Comparison of ENCODE assay signal across 25 cellular contexts in the genomic region with DNA sequence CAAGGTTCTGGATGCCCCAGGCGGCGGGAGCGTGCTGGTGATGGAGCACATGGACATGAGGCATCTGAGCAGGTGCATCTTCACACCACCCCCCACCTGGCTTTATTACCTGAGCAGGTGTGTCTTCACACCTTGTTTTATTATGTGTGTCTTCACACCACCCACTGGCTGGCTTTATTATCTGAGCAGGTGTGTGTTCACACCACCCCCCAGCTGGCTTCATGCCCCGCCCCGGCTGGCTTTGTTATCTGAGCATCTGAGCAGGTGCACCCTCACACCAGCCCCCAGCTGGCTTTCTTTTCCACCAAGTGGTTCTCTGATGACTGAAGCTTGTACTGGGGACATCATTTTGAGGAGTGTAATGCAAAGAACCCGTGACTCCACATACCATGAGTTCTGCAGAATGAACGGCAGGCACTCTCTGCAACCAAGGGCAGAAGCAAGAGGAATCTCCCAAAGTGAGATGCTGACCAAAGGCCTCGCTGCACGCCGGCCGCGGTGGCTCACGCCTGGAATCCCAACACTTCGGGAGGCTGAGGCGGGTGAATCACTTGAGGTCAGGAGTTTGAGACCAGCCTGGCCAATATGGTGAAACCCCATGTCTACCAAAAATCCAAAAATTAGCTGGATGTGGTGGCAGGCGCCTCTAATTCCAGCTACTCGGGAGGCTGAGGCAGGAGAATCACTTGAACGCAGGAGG. TPM values are rescaled to one million over a fixed set of nuclear protein-coding genes. Genes with fewer than 3 reads are reported as not detected.
DNase-seq lines count a peak whose midpoint lies in the region; ATAC-seq and TF ChIP-seq lines count a peak whose summit lies in the region.
"Had no signal": no experiment of that assay in that cellular context is flagged by ENCODE, and none has a peak within 500 bp of the region (broad histone marks: within the 10 kb centered on the region; RNA-seq: fewer than 3 reads in every experiment).

No MANE protein-coding gene starts in this region.

- peaks cover 21% of the 10 kb centered on the region for H3K4me1 ChIP-seq in CD8-positive, alpha-beta memory T cell (ENCODE audit: insufficient read depth, low read length)
- H3K4me1 ChIP-seq: colonic mucosa had no signal

- no peaks in the 10 kb centered on the region for H3K27me3 ChIP-seq in CD8-positive, alpha-beta memory T cell (ENCODE audit: insufficient read depth, low read length, poor library complexity, severe bottlenecking)
- H3K27me3 ChIP-seq: BLaER1, breast epithelium, colonic mucosa, SJCRH30, uterus had no signal

- no peak for ATAC-seq in natural killer cell treated with Interleukin-12 subunit alpha and Interleukin-12 subunit beta and Interleukin-15 and Interleukin-18, amount 100 ng/mL, for 72 hours
- ATAC-seq in natural killer cell (no peak), HG03139 (IDR thresholded peaks at IDR 0.05; ENCODE audit: unreplicated experiment) (no peak)
- ATAC-seq in activated T-helper 17 cell treated with anti-CD3 and anti-CD28 coated beads, Interleukin-2, amount 50 U/mL, for 72 hours (replicated peaks) = no peak
- ATAC-seq: activated T-cell treated with anti-CD3 and anti-CD28 coated beads, Interleukin-2, amount 50 U/mL, for 72 hours; Panc1; sciatic nerve had no signal

- no peak for TF ChIP-seq CTCF in natural killer cell (IDR thresholded peaks at IDR 0.05)

- H3K9me3 Mint-ChIP-seq in natural killer cell treated with Interleukin-12 subunit alpha and Interleukin-12 subunit beta and Interleukin-15 and Interleukin-18, amount 100 ng/mL, for 72 hours = no peaks in the 10 kb centered on the region
- H3K9me3 Mint-ChIP-seq in natural killer cell = no peaks in the 10 kb centered on the region
- H3K9me3 Mint-ChIP-seq in activated T-helper 17 cell treated with anti-CD3 and anti-CD28 coated beads, Interleukin-2, amount 50 U/mL, for 72 hours = no peaks in the 10 kb centered on the region
- H3K9me3 Mint-ChIP-seq in CD8-positive, alpha-beta memory T cell = no peaks in the 10 kb centered on the region
- H3K9me3 Mint-ChIP-seq: activated T-cell treated with anti-CD3 and anti-CD28 coated beads, Interleukin-2, amount 50 U/mL, for 72 hours had no signal

- H3K27ac ChIP-seq in CD8-positive, alpha-beta memory T cell (ENCODE audit: low read depth, low read length) = no peak overlapping the region
- H3K27ac ChIP-seq: BLaER1, breast epithelium, colonic mucosa, parathyroid adenoma, SJCRH30, uterus, VCaP had no signal

- no peaks in the 10 kb centered on the region for H3K27me3 Mint-ChIP-seq in natural killer cell treated with Interleukin-12 subunit alpha and Interleukin-12 subunit beta and Interleukin-15 and Interleukin-18, amount 100 ng/mL, for 72 hours
- H3K27me3 Mint-ChIP-seq in natural killer cell (ENCODE audit: low read depth in 2 of 2) = no peaks in the 10 kb centered on the region
- no peaks in the 10 kb centered on the region for H3K27me3 Mint-ChIP-seq in activated T-helper 17 cell treated with anti-CD3 and anti-CD28 coated beads, Interleukin-2, amount 50 U/mL, for 72 hours
- H3K27me3 Mint-ChIP-seq in CD8-positive, alpha-beta memory T cell = no peaks in the 10 kb centered on the region

- H3K9me3 ChIP-seq in CD8-positive, alpha-beta memory T cell (ENCODE audit: low read length) = no peaks in the 10 kb centered on the region
- H3K9me3 ChIP-seq: BLaER1, breast epithelium, colonic mucosa, SJCRH30, uterus had no signal

- peaks cover 15% of the 10 kb centered on the region for H3K36me3 ChIP-seq in CD8-positive, alpha-beta memory T cell (ENCODE audit: insufficient read depth, low read length)
- H3K36me3 ChIP-seq: colonic mucosa, uterus had no signal

- no peak overlapping the region for H3K4me3 ChIP-seq in CD8-positive, alpha-beta memory T cell (ENCODE audit: low read length)
- H3K4me3 ChIP-seq: breast epithelium, colonic mucosa, SJCRH30, uterus had no signal

- POLR2A ChIA-PET in CD8-positive, alpha-beta memory T cell (lab: Charles Lee) = no interaction called here

- no peaks in the 10 kb centered on the region for H3K36me3 Mint-ChIP-seq in natural killer cell treated with Interleukin-12 subunit alpha and Interleukin-12 subunit beta and Interleukin-15 and Interleukin-18, amount 100 ng/mL, for 72 hours
- peaks cover 5% of the 10 kb centered on the region for H3K36me3 Mint-ChIP-seq in natural killer cell
- peaks cover 50% of the 10 kb centered on the region for H3K36me3 Mint-ChIP-seq in activated T-helper 17 cell treated with anti-CD3 and anti-CD28 coated beads, Interleukin-2, amount 50 U/mL, for 72 hours (ENCODE audit: low read depth)
- peaks cover 3 to 54% (median 12%) of the 10 kb centered on the region in 3 donors for H3K36me3 Mint-ChIP-seq in CD8-positive, alpha-beta memory T cell

- peaks cover 12 to 14% of the 10 kb centered on the region in 2 donors for H3K4me1 Mint-ChIP-seq in natural killer cell treated with Interleukin-12 subunit alpha and Interleukin-12 subunit beta and Interleukin-15 and Interleukin-18, amount 100 ng/mL, for 72 hours (ENCODE audit: low read depth in 2 of 2)
- peaks cover 14 to 26% of the 10 kb centered on the region in 2 donors for H3K4me1 Mint-ChIP-seq in natural killer cell
- peaks cover 8% of the 10 kb centered on the region for H3K4me1 Mint-ChIP-seq in activated T-helper 17 cell treated with anti-CD3 and anti-CD28 coated beads, Interleukin-2, amount 50 U/mL, for 72 hours
- H3K4me1 Mint-ChIP-seq in CD8-positive, alpha-beta memory T cell = peaks cover 23 to 28% (median 23%) of the 10 kb centered on the region in 3 donors

- CTCF ChIA-PET in CD8-positive, alpha-beta memory T cell (lab: Charles Lee) = no interaction called here

- intact Hi-C loops in natural killer cell (cut with micrococcal nuclease) = no loop called here

- DNase-seq in NCI-H2029 (lab: John Stamatoyannopoulos, UW) (peak; percentile 18), NCI-H2029 treated with DMSO at 0.1 percent for 48 hours (lab: John Stamatoyannopoulos, UW) (no peak), natural killer cell (no peak), anterior cingulate cortex (lab: John Stamatoyannopoulos, UW) (no peak)
- DNase-seq in natural killer cell treated with Interleukin-12 subunit alpha and Interleukin-12 subunit beta and Interleukin-15 and Interleukin-18, amount 100 ng/mL, for 72 hours (ENCODE audit: low spot score) = peak; percentile 32
- DNase-seq in CD8-positive, alpha-beta memory T cell = no peak
- DNase-seq: activated CD4-positive, alpha-beta T cell treated with anti-CD3 and anti-CD28 coated beads, Interleukin-2, amount 50 U/mL, for 48 hours; activated T-cell treated with anti-CD3 and anti-CD28 coated beads, Interleukin-2, amount 50 U/mL, for 72 hours; colonic mucosa; GF-D8; IMR-90; kidney glomerular epithelial cell; mammary epithelial cell; MM.1S; NCI-H1930; SJCRH30; uterus had no signal

- H3K27ac Mint-ChIP-seq in natural killer cell treated with Interleukin-12 subunit alpha and Interleukin-12 subunit beta and Interleukin-15 and Interleukin-18, amount 100 ng/mL, for 72 hours = no peak overlapping the region
- H3K27ac Mint-ChIP-seq in natural killer cell = no peak overlapping the region
- H3K27ac Mint-ChIP-seq in activated T-helper 17 cell treated with anti-CD3 and anti-CD28 coated beads, Interleukin-2, amount 50 U/mL, for 72 hours = no peak overlapping the region
- H3K27ac Mint-ChIP-seq in CD8-positive, alpha-beta memory T cell = peak overlapping the region in 2 of 8 donors; percentile 52 to 86
- H3K27ac Mint-ChIP-seq: activated T-cell treated with anti-CD3 and anti-CD28 coated beads, Interleukin-2, amount 50 U/mL, for 72 hours had no signal

- peak overlapping the region; percentile 68 for H3K4me3 Mint-ChIP-seq in natural killer cell treated with Interleukin-12 subunit alpha and Interleukin-12 subunit beta and Interleukin-15 and Interleukin-18, amount 100 ng/mL, for 72 hours
- H3K4me3 Mint-ChIP-seq in natural killer cell = no peak overlapping the region
- peak overlapping the region; percentile 59 for H3K4me3 Mint-ChIP-seq in activated T-helper 17 cell treated with anti-CD3 and anti-CD28 coated beads, Interleukin-2, amount 50 U/mL, for 72 hours
- H3K4me3 Mint-ChIP-seq in CD8-positive, alpha-beta memory T cell = peak overlapping the region in 2 of 7 donors; percentile 73 to 96

RNA-seq across cellular contexts. Expression of gene FN3KRP, which starts 2.6 kb away (rescaled TPM):
- total RNA-seq in natural killer cell treated with Interleukin-12 subunit alpha and Interleukin-12 subunit beta and Interleukin-15 and Interleukin-18, amount 100 ng/mL, for 72 hours = 10 to 100 TPM; 29.4 to 48.4 TPM
- total RNA-seq in natural killer cell = 10 to 100 TPM; 29.4 to 42.3 (median 32.0) TPM
- 10 to 100 TPM; 45.8 to 47.4 TPM for total RNA-seq in activated T-helper 17 cell treated with anti-CD3 and anti-CD28 coated beads, Interleukin-2, amount 50 U/mL, for 72 hours
- 10 to 100 TPM; 39.0 to 39.9 TPM for total RNA-seq in CD8-positive, alpha-beta memory T cell
- polyA plus RNA-seq in CD8-positive, alpha-beta memory T cell = 20.7 TPM

RNA-seq across cellular contexts. Expression of gene FN3K, which starts 16.3 kb away (rescaled TPM):
- 1 to 10 TPM; 1.6 TPM for total RNA-seq in natural killer cell treated with Interleukin-12 subunit alpha and Interleukin-12 subunit beta and Interleukin-15 and Interleukin-18, amount 100 ng/mL, for 72 hours
- 1 to 10 TPM; 4.9 to 6.1 (median 5.5) TPM for total RNA-seq in natural killer cell
- total RNA-seq in activated T-helper 17 cell treated with anti-CD3 and anti-CD28 coated beads, Interleukin-2, amount 50 U/mL, for 72 hours = 1 to 10 TPM; 5.3 to 6.1 TPM
- total RNA-seq in CD8-positive, alpha-beta memory T cell = 1 to 10 TPM; 1.3 to 2.3 TPM
- 0.79 TPM for polyA plus RNA-seq in CD8-positive, alpha-beta memory T cell

RNA-seq across cellular contexts. Expression of gene RAB40B, which starts 20.6 kb away (rescaled TPM):
- total RNA-seq in natural killer cell treated with Interleukin-12 subunit alpha and Interleukin-12 subunit beta and Interleukin-15 and Interleukin-18, amount 100 ng/mL, for 72 hours = 1 to 10 TPM; 1.1 to 1.2 TPM
- 1 to 10 TPM; 3.7 to 7.3 (median 4.0) TPM for total RNA-seq in natural killer cell
- 1 to 10 TPM; 1.1 to 2.0 TPM for total RNA-seq in activated T-helper 17 cell treated with anti-CD3 and anti-CD28 coated beads, Interleukin-2, amount 50 U/mL, for 72 hours
- 1 to 10 TPM; 3.2 to 4.0 TPM for total RNA-seq in CD8-positive, alpha-beta memory T cell
- polyA plus RNA-seq in CD8-positive, alpha-beta memory T cell = 4.3 TPM

RNA-seq across cellular contexts. Expression of gene TBCD, which starts 32.7 kb away (rescaled TPM):
- total RNA-seq in natural killer cell treated with Interleukin-12 subunit alpha and Interleukin-12 subunit beta and Interleukin-15 and Interleukin-18, amount 100 ng/mL, for 72 hours = 100 to 1,000 TPM in 1 of 2 donors, 10 to 100 TPM in 1; 66.5 to 166 TPM
- 100 to 1,000 TPM in 2 of 3 donors, 10 to 100 TPM in 1; 92.0 to 149 (median 132) TPM for total RNA-seq in natural killer cell
- total RNA-seq in activated T-helper 17 cell treated with anti-CD3 and anti-CD28 coated beads, Interleukin-2, amount 50 U/mL, for 72 hours = 100 to 1,000 TPM; 111 to 139 TPM
- total RNA-seq in CD8-positive, alpha-beta memory T cell = 10 to 100 TPM; 79.1 to 83.7 TPM
- polyA plus RNA-seq in CD8-positive, alpha-beta memory T cell = 130 TPM

Comparison
In these comparisons a context has a peak if more than half of its experiments do, and no peak if none do; other contexts are left out.
1. DNase-seq: peak in NCI-H2029 (single experiment) and natural killer cell treated with Interleukin-12 subunit alpha and Interleukin-12 subunit beta and Interleukin-15 and Interleukin-18, amount 100 ng/mL, for 72 hours (single experiment); none in NCI-H2029 treated with DMSO at 0.1 percent for 48 hours (single experiment), natural killer cell (single experiment), anterior cingulate cortex (0 of 58) and CD8-positive, alpha-beta memory T cell (0 of 5).